23 cellular contexts compared by ENCODE assay signal in genomic region chr7:1271656-1272055, GRCh38. TPM values are rescaled to one million over a fixed set of nuclear protein-coding genes. Genes with fewer than 3 reads are reported as not detected.
A peak's percentile ranks its signal among the peaks of the same experiment; 100 is the strongest.
DNase-seq lines count a peak whose midpoint lies in the region; ATAC-seq, FAIRE-seq and TF ChIP-seq lines count a peak whose summit lies in the region.
"Had no signal": no experiment of that assay in that cellular context is flagged by ENCODE, and none has a peak within 500 bp of the region (broad histone marks: within the 10 kb centered on the region; RNA-seq: fewer than 3 reads in every experiment).

No MANE protein-coding gene starts in this region.

- H3K36me3 ChIP-seq in heart right ventricle (no peaks in the 10 kb centered on the region), HepG2 (replicated peaks in 1 of 2; ENCODE audit: control insufficient read depth in 1 of 2, insufficient read depth in 2 of 2, low read length in 2 of 2) (no peaks in the 10 kb centered on the region), neuronal stem cell (replicated peaks in 1 of 2; ENCODE audit: control insufficient read depth in 2 of 2, insufficient read depth in 2 of 2, low read length in 2 of 2) (no peaks in the 10 kb centered on the region)
- H3K36me3 ChIP-seq: HAP-1 had no signal

- H3K4me3 Mint-ChIP-seq in chondrocyte (ENCODE audit: unreplicated experiment) (no peak overlapping the region), MCF 10A (ENCODE audit: unreplicated experiment) (no peak overlapping the region)
- H3K4me3 Mint-ChIP-seq: CD4-positive, CD25-positive, alpha-beta regulatory T cell; CD8-positive, alpha-beta T cell; HFFc6 had no signal

- POLR2A ChIA-PET in HepG2 (lab: Yijun Ruan, JAX): no interaction called here
- POLR2A ChIA-PET in MCF 10A (lab: Yijun Ruan, JAX): interaction anchor here (0.7 kb wide), 1 partner anchor 86 kb away, joined by 3 read pairs; no protein-coding TSS in a partner anchor

- no peaks in the 10 kb centered on the region for H3K36me3 Mint-ChIP-seq in chondrocyte (ENCODE audit: low read depth)
- no peaks in the 10 kb centered on the region for H3K36me3 Mint-ChIP-seq in MCF 10A (ENCODE audit: insufficient read depth, unreplicated experiment)
- H3K36me3 Mint-ChIP-seq: CD4-positive, CD25-positive, alpha-beta regulatory T cell; CD8-positive, alpha-beta T cell had no signal

- no peak overlapping the region for H2BK15ac ChIP-seq in neuronal stem cell (ENCODE audit: low read length)

- H3K79me1 ChIP-seq in neuronal stem cell (ENCODE audit: low read depth, low read length): peaks cover 4% of the 10 kb centered on the region

- H3K4me2 ChIP-seq in HepG2 (ENCODE audit: low read depth, low read length) (no peak overlapping the region), neuronal stem cell (ENCODE audit: insufficient read depth, low read length, poor library complexity, severe bottlenecking) (no peak overlapping the region)

- TF ChIP-seq RAD21 in HepG2 (CRISPR knock-in tag; IDR thresholded peaks at IDR 0.05): no peak

- H3K9me3 ChIP-seq in right cardiac atrium (ENCODE audit: control insufficient read depth, low read length) (peaks cover 1% of the 10 kb centered on the region), heart right ventricle (no peaks in the 10 kb centered on the region), HepG2 (ENCODE audit: low read length) (no peaks in the 10 kb centered on the region; the same call in 1 of the 2 replicates), neuronal stem cell (replicated peaks in 1 of 2; ENCODE audit: control insufficient read depth in 2 of 2, insufficient read depth in 1 of 2, low read depth in 1 of 2, low read length in 2 of 2) (peaks cover 0 to under 1% of the 10 kb centered on the region in 2 donors)
- H3K9me3 ChIP-seq: HAP-1 had no signal

- H3K27ac ChIP-seq in right cardiac atrium (ENCODE audit: low read length): no peak overlapping the region
- H3K27ac ChIP-seq in heart right ventricle: no peak overlapping the region
- H3K27ac ChIP-seq in HepG2 (ENCODE audit: extremely low read length, insufficient read depth, low read length): no peak overlapping the region
- H3K27ac ChIP-seq in neuronal stem cell (replicated peaks; ENCODE audit: low read length): no peak overlapping the region
- H3K27ac ChIP-seq: C4-2B had no signal

- H3K4me3 ChIP-seq in right cardiac atrium (ENCODE audit: low read length): no peak overlapping the region
- no peak overlapping the region for H3K4me3 ChIP-seq in heart right ventricle
- no peak overlapping the region for H3K4me3 ChIP-seq in HepG2 (replicated peaks in 1 of 3; ENCODE audit: insufficient read depth in 1 of 3, low read depth in 2 of 3, low read length in 3 of 3)
- no peak overlapping the region for H3K4me3 ChIP-seq in neuronal stem cell (ENCODE audit: low read length in 2 of 2)
- H3K4me3 ChIP-seq: HAP-1 had no signal

- H4K91ac ChIP-seq in neuronal stem cell (ENCODE audit: low read depth, low read length, poor library complexity): no peak overlapping the region

- peaks cover 9% of the 10 kb centered on the region for H3K27me3 Mint-ChIP-seq in chondrocyte (ENCODE audit: low read depth)
- peaks cover 17% of the 10 kb centered on the region for H3K27me3 Mint-ChIP-seq in MCF 10A (ENCODE audit: insufficient read depth, unreplicated experiment)

- TF ChIP-seq POLR2A in HepG2 (IDR thresholded peaks at IDR 0.05; ENCODE audit: insufficient read depth in 1 of 2, low read depth in 2 of 2, low read length in 2 of 2): no peak

- H3K4me1 ChIP-seq in right cardiac atrium (ENCODE audit: control insufficient read depth, insufficient read depth, low read length) (no peaks in the 10 kb centered on the region), heart right ventricle (no peaks in the 10 kb centered on the region), HepG2 (ENCODE audit: insufficient read depth, low read length) (no peaks in the 10 kb centered on the region), neuronal stem cell (ENCODE audit: control insufficient read depth in 2 of 2, insufficient read depth in 1 of 2, low read depth in 1 of 2, low read length in 2 of 2) (peaks cover 0 to 3% of the 10 kb centered on the region in 2 donors)
- H3K4me1 ChIP-seq: Caco-2 had no signal

- no peak for TF ChIP-seq CTCF in heart right ventricle (IDR thresholded peaks at IDR 0.05)
- TF ChIP-seq CTCF in chondrocyte (IDR thresholded peaks at IDR 0.05): no peak
- no peak for TF ChIP-seq CTCF in HepG2 (CRISPR knock-in tag; IDR thresholded peaks at IDR 0.05)
- TF ChIP-seq CTCF in MCF 10A (IDR thresholded peaks at IDR 0.05; ENCODE audit: unreplicated experiment): no peak

- in situ Hi-C loops in HepG2 (cut with HindIII; ENCODE audit: extremely low pct_ligation_motif_present, low pct_unique_long_range_greater_than_20kb): no loop called here

- WGBS in right cardiac atrium: 83% methylated on average over 14 of the region's 14 CpGs
- WGBS in heart right ventricle, 2 donors: 82 to 91% methylated on average over 13 to 14 of the region's 14 CpGs
- WGBS in HepG2 (ENCODE audit: low lambda C conversion rate): 33% methylated on average over 7 of the region's 14 CpGs
- WGBS in neuronal stem cell (ENCODE audit: extremely low coverage in 2 of 2, insufficient read length in 2 of 2, insufficient replicate concordance in 1 of 2), 2 donors: no CpG with 5 or more reads among the region's 14 CpGs

- no peak overlapping the region for H2AFZ ChIP-seq in HepG2 (ENCODE audit: low read length)
- H2AFZ ChIP-seq in neuronal stem cell (ENCODE audit: low read length): no peak overlapping the region

- H3K27ac Mint-ChIP-seq in chondrocyte (ENCODE audit: unreplicated experiment) (no peak overlapping the region), MCF 10A (ENCODE audit: low read depth, unreplicated experiment) (no peak overlapping the region)
- H3K27ac Mint-ChIP-seq: CD4-positive, CD25-positive, alpha-beta regulatory T cell; CD8-positive, alpha-beta T cell; HFFc6 had no signal

- H2BK12ac ChIP-seq in neuronal stem cell (ENCODE audit: low read length): no peak overlapping the region

- H3K9ac ChIP-seq in HepG2 (ENCODE audit: insufficient read depth, low read depth, low read length) (no peak overlapping the region), neuronal stem cell (ENCODE audit: low read depth, low read length, poor library complexity) (peak overlapping the region; percentile 4)

- intact Hi-C loops in right cardiac atrium (cut with DNase I): no loop called here
- intact Hi-C loops in heart right ventricle (cut with DNase I): no loop called here
- intact Hi-C loops in HepG2 (cut with micrococcal nuclease; ENCODE audit: unreplicated experiment): no loop called here
- intact Hi-C loops in MCF 10A (cut with micrococcal nuclease): no loop called here

- no peak overlapping the region for H2BK5ac ChIP-seq in neuronal stem cell (ENCODE audit: low read length)

- BruUV-seq in HepG2 (replicated peaks; lab: Mats Ljungman, UMichigan): no TSS peak
- no TSS peak for BruUV-seq in MCF 10A (replicated peaks; lab: Mats Ljungman, UMichigan)

- CTCF ChIA-PET in HepG2 (lab: Yijun Ruan, JAX; ENCODE audit: low intra/inter-chr PET ratio, low total read pairs) (no interaction called here), MCF 10A (lab: Yijun Ruan, JAX) (no interaction called here)

- H3K14ac ChIP-seq in neuronal stem cell (ENCODE audit: low read length): no peak overlapping the region

- no peak for ATAC-seq in right cardiac atrium
- no peak for ATAC-seq in heart right ventricle
- ATAC-seq in HepG2: peak; percentile 15; the same call in 2 of the 3 replicates
- ATAC-seq: CD8-positive, alpha-beta T cell had no signal

- no peak overlapping the region for H4K8ac ChIP-seq in neuronal stem cell (ENCODE audit: low read depth, low read length)

- TF ChIP-seq EP300 in HepG2 (IDR thresholded peaks at IDR 0.05; ENCODE audit: low read depth in 2 of 2, low read length in 2 of 2) (no peak), HepG2 (CRISPR knock-in tag; IDR thresholded peaks at IDR 0.05; ENCODE audit: borderline replicate concordance) (no peak)

- no peak overlapping the region for H2BK120ac ChIP-seq in neuronal stem cell (ENCODE audit: low read depth, low read length)

- no peak overlapping the region for H3K23ac ChIP-seq in neuronal stem cell (ENCODE audit: low read depth, low read length, poor library complexity)

- H3K79me2 ChIP-seq in HepG2 (ENCODE audit: insufficient read depth, low read length): no peaks in the 10 kb centered on the region

- H3K27me3 ChIP-seq in right cardiac atrium (ENCODE audit: control insufficient read depth, insufficient read depth) (no peaks in the 10 kb centered on the region), heart right ventricle (peaks cover 2 to 76% (median 66%) of the 10 kb centered on the region in 7 donors), HepG2 (ENCODE audit: control insufficient read depth in 1 of 2, insufficient read depth in 2 of 2, low read length in 2 of 2) (peaks cover 9 to 69% of the 10 kb centered on the region in 2 experiments; a peak in 3 of 5 replicates), neuronal stem cell (ENCODE audit: control insufficient read depth in 3 of 3, insufficient read depth in 3 of 3, low read depth in 1 of 3, low read length in 3 of 3) (peaks cover 0 to 44% (median 0%) of the 10 kb centered on the region in 3 experiments)

- peak overlapping the region; percentile 38 for H3K18ac ChIP-seq in neuronal stem cell (ENCODE audit: low read length)

- H4K20me1 ChIP-seq in HepG2 (ENCODE audit: insufficient read depth, low read length): no peaks in the 10 kb centered on the region

- no peaks in the 10 kb centered on the region for H3K4me1 Mint-ChIP-seq in chondrocyte (ENCODE audit: low read depth)
- H3K4me1 Mint-ChIP-seq in MCF 10A (ENCODE audit: insufficient read depth, unreplicated experiment): peaks cover 6% of the 10 kb centered on the region
- H3K4me1 Mint-ChIP-seq: CD4-positive, CD25-positive, alpha-beta regulatory T cell had no signal

- H3K4ac ChIP-seq in neuronal stem cell (ENCODE audit: low read length): no peak overlapping the region

- H2AK5ac ChIP-seq in neuronal stem cell (ENCODE audit: low read depth, low read length): no peak overlapping the region

- no peak for FAIRE-seq in HepG2 (lab: Jason Lieb, UNC)
- FAIRE-seq: G401.6, GM12892, GM19239, H54 had no signal

- DNase-seq in right cardiac atrium (peak; percentile 2 to 23 (median 17)), heart right ventricle (no peak), chondrocyte (ENCODE audit: low spot score) (peak; percentile 56), HepG2 (ENCODE audit: low spot score) (no peak), neuronal stem cell (ENCODE audit: low spot score) (no peak), MCF 10A (ENCODE audit: unreplicated experiment) (no peak), SW480 (ENCODE audit: low spot score) (no peak)
- DNase-seq in effector CD4-positive, alpha-beta T cell: no peak
- DNase-seq: Caco-2; CD4-positive, CD25-positive, alpha-beta regulatory T cell; CD8-positive, alpha-beta T cell; DMS153; DND-41; GOT3; HFFc6 had no signal

- H3K9me3 Mint-ChIP-seq in chondrocyte (ENCODE audit: low read depth) (no peaks in the 10 kb centered on the region), MCF 10A (ENCODE audit: unreplicated experiment) (no peaks in the 10 kb centered on the region)
- H3K9me3 Mint-ChIP-seq: CD8-positive, alpha-beta T cell had no signal

RNA-seq across cellular contexts. Expression of gene UNCX, which starts 39.0 kb away (rescaled TPM):
- total RNA-seq in right cardiac atrium (not detected), heart right ventricle (not detected), chondrocyte (not detected in 3 replicates), HepG2 (2016; rRNA removed; fragmentation: Illumina TruSeq; extraction: Trizol) (not detected in 2 replicates), MCF 10A (2022) (not detected in 2 replicates)
- polyA plus RNA-seq in right cardiac atrium (not detected), heart right ventricle (not detected), HepG2 (2011; rRNA removed) (not detected in 2 replicates)
- total RNA-seq in HepG2 (2016; cell fraction: cytosol; rRNA removed; fragmentation: Illumina TruSeq; extraction: Trizol; ENCODE audit: low read depth): not detected in 2 replicates
- total RNA-seq in HepG2 (2016; cell fraction: insoluble cytoplasmic fraction; rRNA removed; fragmentation: Illumina TruSeq; extraction: Trizol): not detected in 2 replicates
- total RNA-seq in HepG2 (2016; cell fraction: membrane; rRNA removed; fragmentation: Illumina TruSeq; extraction: Trizol): not detected in 2 replicates
- not detected in 2 replicates for total RNA-seq in HepG2 (2016; cell fraction: nucleus; rRNA removed; fragmentation: Illumina TruSeq; extraction: Trizol)
- polyA plus RNA-seq in HepG2 (2011; cell fraction: cytosol; rRNA removed): not detected in 2 replicates
- not detected in 2 replicates for polyA plus RNA-seq in HepG2 (2011; cell fraction: nucleus; rRNA removed)
- polyA plus RNA-seq in HepG2 (2012): not detected in 2 replicates
- not detected in 2 replicates for polyA plus RNA-seq in HepG2 (2016; cell fraction: cytosol; fragmentation: Illumina TruSeq; extraction: Trizol; ENCODE audit: low read depth)
- not detected in 2 replicates for polyA plus RNA-seq in HepG2 (2016; cell fraction: insoluble cytoplasmic fraction; fragmentation: Illumina TruSeq; extraction: Trizol; ENCODE audit: low read depth)
- not detected in 2 replicates for polyA plus RNA-seq in HepG2 (2016; cell fraction: membrane; fragmentation: Illumina TruSeq; extraction: Trizol; ENCODE audit: low read depth)
- not detected in 2 replicates for polyA plus RNA-seq in HepG2 (2016; cell fraction: nucleus; fragmentation: Illumina TruSeq; extraction: Trizol; ENCODE audit: insufficient read depth, low read depth)
- polyA minus RNA-seq in HepG2 (2011; rRNA and poly(A)+ RNA removed; ENCODE audit: low replicate concordance): not detected in 2 replicates
- polyA minus RNA-seq in HepG2 (2011; cell fraction: cytosol; rRNA and poly(A)+ RNA removed): not detected in 2 replicates
- polyA minus RNA-seq in HepG2 (2011; cell fraction: nucleus; rRNA and poly(A)+ RNA removed): not detected in 2 replicates
- 0.01 TPM for polyA plus RNA-seq in neuronal stem cell (2013, experiment 1 of 2)
- polyA plus RNA-seq in neuronal stem cell (2013, experiment 2 of 2): 0.01 TPM
- total RNA-seq: A172; Caco-2; CD4-positive, CD25-positive, alpha-beta regulatory T cell; CD8-positive, alpha-beta T cell; HFFc6 had no signal
- polyA plus RNA-seq: BJ; CD4-positive, CD25-positive, alpha-beta regulatory T cell had no signal

Comparison
In these comparisons a context has a peak if more than half of its experiments do, and no peak if none do; other contexts are left out.
1. DNase-seq: peak in right cardiac atrium (3 of 3) and chondrocyte (single experiment); none in heart right ventricle (0 of 2), HepG2 (single experiment), neuronal stem cell (single experiment), MCF 10A (single experiment), effector CD4-positive, alpha-beta T cell (single experiment) and SW480 (single experiment).